ENCODE assay signal across 8 cellular contexts in the genomic region with DNA sequence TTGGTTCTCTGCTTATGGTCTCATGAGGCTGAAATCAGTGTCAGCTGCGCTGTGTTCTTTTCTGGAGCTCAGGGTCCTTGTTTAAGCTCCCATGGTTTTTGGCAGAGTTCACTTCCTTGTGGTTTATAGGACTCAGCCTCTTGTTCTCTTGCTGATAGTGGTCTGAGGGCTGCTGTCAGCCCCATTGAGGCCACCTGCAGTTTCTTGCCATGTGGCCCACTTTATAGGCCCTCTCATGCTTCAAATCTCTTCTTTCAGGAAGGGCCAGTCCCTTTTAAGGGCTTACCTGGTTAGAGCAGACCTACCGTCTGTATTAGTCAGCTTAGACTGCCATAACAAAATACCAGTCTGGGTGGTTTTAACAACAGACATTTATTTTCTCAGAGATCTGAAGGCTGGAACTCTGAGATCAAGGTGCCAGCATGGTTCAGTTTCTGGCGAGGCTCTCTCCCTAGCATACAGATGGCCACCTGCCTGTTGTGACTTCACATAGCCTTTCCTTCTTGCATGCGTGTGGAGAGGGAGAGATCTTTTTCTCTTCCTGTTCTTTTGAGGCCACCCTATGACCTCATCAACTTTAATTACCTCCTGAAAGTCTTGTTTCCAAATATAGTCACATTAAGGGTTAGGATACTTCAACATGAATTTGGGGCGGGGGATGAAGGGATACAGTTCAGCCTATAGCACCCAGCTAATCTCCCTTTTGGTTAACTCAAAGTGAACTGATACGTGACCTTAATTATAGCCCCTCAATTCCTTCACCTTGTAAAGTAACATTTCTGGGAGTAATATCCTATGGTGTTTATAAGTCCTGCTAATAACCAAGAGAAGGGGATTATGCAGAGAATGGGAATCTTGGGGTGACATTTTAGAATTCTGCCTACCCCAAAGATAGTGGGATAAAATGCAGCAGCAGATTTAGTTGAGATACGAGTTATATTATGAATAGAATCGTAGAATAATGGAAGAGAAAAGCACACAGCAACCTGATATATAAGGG.
DNase-seq lines count a peak whose midpoint lies in the region; ATAC-seq, FAIRE-seq and TF ChIP-seq lines count a peak whose summit lies in the region.

No MANE protein-coding gene starts in this region.

- no peak for TF ChIP-seq CTCF in D721Med (IDR thresholded peaks at IDR 0.05; ENCODE audit: insufficient read depth, missing control alignments)

- H3K9me3 Mint-ChIP-seq in stimulated activated effector memory CD8-positive, alpha-beta T cell treated with anti-CD3 and anti-CD28 coated beads, Interleukin-12 subunit alpha, Interleukin-12 subunit beta, amount 100 ng/mL, for 72 hours: no peaks in the 10 kb centered on the region

- H3K4me1 Mint-ChIP-seq in stimulated activated effector memory CD8-positive, alpha-beta T cell treated with anti-CD3 and anti-CD28 coated beads, Interleukin-12 subunit alpha, Interleukin-12 subunit beta, amount 100 ng/mL, for 72 hours: peaks cover 10% of the 10 kb centered on the region

- H3K4me3 Mint-ChIP-seq in stimulated activated effector memory CD8-positive, alpha-beta T cell treated with anti-CD3 and anti-CD28 coated beads, Interleukin-12 subunit alpha, Interleukin-12 subunit beta, amount 100 ng/mL, for 72 hours: no peak overlapping the region

- no peak for TF ChIP-seq POLR2A in GM12892 (IDR thresholded peaks at IDR 0.05; ENCODE audit: low read depth, low read length)

- H3K36me3 Mint-ChIP-seq in stimulated activated effector memory CD8-positive, alpha-beta T cell treated with anti-CD3 and anti-CD28 coated beads, Interleukin-12 subunit alpha, Interleukin-12 subunit beta, amount 100 ng/mL, for 72 hours: no peaks in the 10 kb centered on the region

- no peak for DNase-seq in GM12892 (ENCODE audit: insufficient read length)
- peak; percentile 89 for DNase-seq in NCI-H2029 (lab: John Stamatoyannopoulos, UW)
- peak; percentile 27 for DNase-seq in cerebellum (ENCODE audit: low spot score)
- DNase-seq in non-pigmented ciliary epithelial cell (ENCODE audit: low read depth): peak; percentile 69
- DNase-seq in D721Med (ENCODE audit: insufficient read length, low spot score): no peak
- no peak for DNase-seq in NCI-H226
- DNase-seq in NCI-H2081 treated with DMSO at 0.1 percent for 48 hours (lab: John Stamatoyannopoulos, UW): no peak
- DNase-seq in stimulated activated effector memory CD8-positive, alpha-beta T cell treated with anti-CD3 and anti-CD28 coated beads, Interleukin-12 subunit alpha, Interleukin-12 subunit beta, amount 100 ng/mL, for 72 hours (ENCODE audit: low spot score in 2 of 2): no peak

- FAIRE-seq in GM12892 (lab: Jason Lieb, UNC) (peak; percentile 94), D721Med (lab: Jason Lieb, UNC) (no peak)

- no peak for ATAC-seq in stimulated activated effector memory CD8-positive, alpha-beta T cell treated with anti-CD3 and anti-CD28 coated beads, Interleukin-12 subunit alpha, Interleukin-12 subunit beta, amount 100 ng/mL, for 72 hours

- no peak overlapping the region for H3K27ac Mint-ChIP-seq in stimulated activated effector memory CD8-positive, alpha-beta T cell treated with anti-CD3 and anti-CD28 coated beads, Interleukin-12 subunit alpha, Interleukin-12 subunit beta, amount 100 ng/mL, for 72 hours

Comparison
In these comparisons a context has a peak if more than half of its experiments do, and no peak if none do; other contexts are left out.
1. DNase-seq: peak in NCI-H2029 (single experiment), cerebellum (single experiment) and non-pigmented ciliary epithelial cell (single experiment); none in GM12892 (single experiment), D721Med (single experiment), NCI-H226 (single experiment), NCI-H2081 treated with DMSO at 0.1 percent for 48 hours (single experiment) and stimulated activated effector memory CD8-positive, alpha-beta T cell treated with anti-CD3 and anti-CD28 coated beads, Interleukin-12 subunit alpha, Interleukin-12 subunit beta, amount 100 ng/mL, for 72 hours (0 of 2).